ENCODE assay signal across 11 cellular contexts in the genomic region with DNA sequence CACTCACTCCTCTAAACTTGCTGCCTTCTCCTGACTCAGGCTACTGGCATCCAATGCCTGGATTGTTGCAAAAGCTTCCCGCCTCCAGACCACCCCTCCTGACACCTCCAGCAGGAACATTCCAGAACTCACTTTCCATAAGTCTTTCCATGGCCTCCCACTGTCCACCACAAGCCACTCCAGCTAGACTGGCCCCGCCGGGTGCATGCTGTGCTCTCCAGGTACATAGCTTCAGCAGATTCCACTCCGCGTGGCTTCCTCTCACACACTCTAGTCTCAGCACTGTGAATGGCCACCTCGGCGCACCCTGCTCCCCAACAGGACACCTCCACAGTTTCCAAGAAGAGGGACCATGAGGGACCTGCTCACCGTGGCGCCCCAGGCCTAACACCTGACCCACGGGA. TPM values are rescaled to one million over a fixed set of nuclear protein-coding genes. Genes with fewer than 3 reads are reported as not detected.
A peak's percentile ranks its signal among the peaks of the same experiment; 100 is the strongest.
DNase-seq lines count a peak whose midpoint lies in the region; ATAC-seq and TF ChIP-seq lines count a peak whose summit lies in the region.
"Had no signal": no experiment of that assay in that cellular context is flagged by ENCODE, and none has a peak within 500 bp of the region (broad histone marks: within the 10 kb centered on the region; RNA-seq: fewer than 3 reads in every experiment).

No MANE protein-coding gene starts in this region.

- no peak for TF ChIP-seq CTCF in activated CD8-positive, alpha-beta T cell treated with anti-CD3 and anti-CD28 coated beads for 36 hours (IDR thresholded peaks at IDR 0.05)
- no peak for TF ChIP-seq CTCF in hepatocyte (IDR thresholded peaks at IDR 0.05; ENCODE audit: poor library complexity)
- TF ChIP-seq CTCF in thoracic aorta (IDR thresholded peaks at IDR 0.05) = no peak
- TF ChIP-seq CTCF in esophagus squamous epithelium (IDR thresholded peaks at IDR 0.05) = no peak

- H3K9me3 ChIP-seq in hepatocyte (ENCODE audit: low read depth) = no peaks in the 10 kb centered on the region
- no peaks in the 10 kb centered on the region for H3K9me3 ChIP-seq in thoracic aorta
- H3K9me3 ChIP-seq in esophagus squamous epithelium = no peaks in the 10 kb centered on the region

- no peaks in the 10 kb centered on the region for H3K27me3 ChIP-seq in hepatocyte
- H3K27me3 ChIP-seq in thoracic aorta (replicated peaks; ENCODE audit: insufficient read depth) = no peaks in the 10 kb centered on the region
- H3K27me3 ChIP-seq in esophagus squamous epithelium = no peaks in the 10 kb centered on the region

- intact Hi-C loops in activated CD8-positive, alpha-beta T cell treated with anti-CD3 and anti-CD28 coated beads for 36 hours (cut with micrococcal nuclease) = no loop called here
- intact Hi-C loops in esophagus squamous epithelium (cut with DNase I) = no loop called here

- no peak overlapping the region for H3K4me3 Mint-ChIP-seq in activated naive CD4-positive, alpha-beta T cell treated with anti-CD3 and anti-CD28 coated beads, Interleukin-2, amount 50 U/mL, for 24 hours
- H3K4me3 Mint-ChIP-seq in activated naive CD4-positive, alpha-beta T cell treated with anti-CD3 and anti-CD28 coated beads, Interleukin-2, amount 10 ng/mL, durations not matched to agents 7 days and 5 days = no peak overlapping the region
- no peak overlapping the region for H3K4me3 Mint-ChIP-seq in activated CD8-positive, alpha-beta T cell treated with anti-CD3 and anti-CD28 coated beads for 36 hours

- POLR2A ChIA-PET in activated CD8-positive, alpha-beta T cell treated with anti-CD3 and anti-CD28 coated beads for 36 hours (lab: Charles Lee) = interaction anchor here (0.7 to 1.3 kb wide), 3 partner anchors 12 to 89 kb away, joined by 3 read pairs; a partner anchor contains a TSS

- H4K20me1 ChIP-seq in hepatocyte (ENCODE audit: insufficient read depth, poor library complexity, severe bottlenecking) = peaks cover 6% of the 10 kb centered on the region

- TF ChIP-seq POLR2A in esophagus squamous epithelium (IDR thresholded peaks at IDR 0.05) = no peak

- H3K36me3 ChIP-seq in hepatocyte (replicated peaks; ENCODE audit: insufficient read depth, low read depth) (no peaks in the 10 kb centered on the region), thoracic aorta (peaks cover 11% of the 10 kb centered on the region), esophagus squamous epithelium (peaks cover 16 to 95% (median 18%) of the 10 kb centered on the region in 3 donors)

- H2AFZ ChIP-seq in hepatocyte = no peak overlapping the region

- peaks cover 9% of the 10 kb centered on the region for H3K79me2 ChIP-seq in hepatocyte

- peak overlapping the region; percentile 59 for H3K27ac Mint-ChIP-seq in activated naive CD4-positive, alpha-beta T cell treated with anti-CD3 and anti-CD28 coated beads, Interleukin-2, amount 50 U/mL, for 24 hours
- H3K27ac Mint-ChIP-seq in activated naive CD4-positive, alpha-beta T cell treated with anti-CD3 and anti-CD28 coated beads, Interleukin-2, amount 10 ng/mL, durations not matched to agents 7 days and 5 days = no peak overlapping the region
- peak overlapping the region; percentile 32 for H3K27ac Mint-ChIP-seq in activated CD8-positive, alpha-beta T cell treated with anti-CD3 and anti-CD28 coated beads for 36 hours

- H3K4me3 ChIP-seq in hepatocyte = no peak overlapping the region
- no peak overlapping the region for H3K4me3 ChIP-seq in thoracic aorta
- no peak overlapping the region for H3K4me3 ChIP-seq in esophagus squamous epithelium
- H3K4me3 ChIP-seq: lung had no signal

- H3K27me3 Mint-ChIP-seq in activated naive CD4-positive, alpha-beta T cell treated with anti-CD3 and anti-CD28 coated beads, Interleukin-2, amount 50 U/mL, for 24 hours = no peaks in the 10 kb centered on the region
- no peaks in the 10 kb centered on the region for H3K27me3 Mint-ChIP-seq in activated naive CD4-positive, alpha-beta T cell treated with anti-CD3 and anti-CD28 coated beads, Interleukin-2, amount 10 ng/mL, durations not matched to agents 7 days and 5 days
- no peaks in the 10 kb centered on the region for H3K27me3 Mint-ChIP-seq in activated CD8-positive, alpha-beta T cell treated with anti-CD3 and anti-CD28 coated beads for 36 hours

- DNase-seq in activated naive CD4-positive, alpha-beta T cell treated with anti-CD3 and anti-CD28 coated beads, Interleukin-2, amount 10 ng/mL, durations not matched to agents 7 days and 5 days = no peak
- no peak for DNase-seq in activated CD8-positive, alpha-beta T cell treated with anti-CD3 and anti-CD28 coated beads for 36 hours
- DNase-seq in hepatocyte (ENCODE audit: low spot score) (no peak), thoracic aorta (ENCODE audit: low spot score) (no peak), esophagus squamous epithelium (lab: John Stamatoyannopoulos, UW) (no peak), foreskin melanocyte (no peak)
- DNase-seq in stimulated activated naive CD4-positive, alpha-beta T cell treated with Interleukin-2 at 50 U/mL for 16 hours (lab: John Stamatoyannopoulos, UW) = no peak
- DNase-seq: activated CD4-positive, alpha-beta T cell treated with anti-CD3 and anti-CD28 coated beads for 1 hour; NCI-H1436 treated with DMSO at 0.1 percent for 48 hours had no signal

- no peak for ATAC-seq in activated CD8-positive, alpha-beta T cell treated with anti-CD3 and anti-CD28 coated beads for 36 hours
- ATAC-seq in thoracic aorta (ENCODE audit: insufficient number of reproducible peaks, low FRiP score, low read depth) = no peak

- H3K27ac ChIP-seq in hepatocyte (peak overlapping the region; percentile 48), thoracic aorta (peak overlapping the region; percentile 71 to 83), esophagus squamous epithelium (no peak overlapping the region)

- CTCF ChIA-PET in activated naive CD4-positive, alpha-beta T cell treated with anti-CD3 and anti-CD28 coated beads, Interleukin-2, amount 10 ng/mL, durations not matched to agents 7 days and 5 days (lab: Charles Lee) = no interaction called here
- CTCF ChIA-PET in activated CD8-positive, alpha-beta T cell treated with anti-CD3 and anti-CD28 coated beads for 36 hours (lab: Charles Lee) = interaction anchor here (1.3 kb wide), 1 partner anchor 23 kb away, joined by 3 read pairs; no protein-coding TSS in a partner anchor

- 90% methylated on average over 10 of the region's 10 CpGs for WGBS in hepatocyte (ENCODE audit: low lambda C conversion rate, missing lambda C conversion rate)
- 90 to 98% methylated on average over 8 to 10 of the region's 10 CpGs for WGBS in esophagus squamous epithelium, 2 donors

- no peak overlapping the region for H3K4me2 ChIP-seq in hepatocyte

- no peaks in the 10 kb centered on the region for H3K9me2 ChIP-seq in hepatocyte (replicated peaks; ENCODE audit: insufficient read depth)

- H3K4me1 ChIP-seq in hepatocyte (ENCODE audit: insufficient read depth) (peaks cover 19% of the 10 kb centered on the region), thoracic aorta (ENCODE audit: control insufficient read depth in 1 of 2, low read depth in 2 of 2) (peaks cover 23 to 30% of the 10 kb centered on the region in 2 donors), esophagus squamous epithelium (peaks cover 12 to 22% (median 16%) of the 10 kb centered on the region in 3 donors)

- H3K4me1 Mint-ChIP-seq in activated naive CD4-positive, alpha-beta T cell treated with anti-CD3 and anti-CD28 coated beads, Interleukin-2, amount 50 U/mL, for 24 hours = peaks cover 24% of the 10 kb centered on the region
- H3K4me1 Mint-ChIP-seq in activated naive CD4-positive, alpha-beta T cell treated with anti-CD3 and anti-CD28 coated beads, Interleukin-2, amount 10 ng/mL, durations not matched to agents 7 days and 5 days = no peaks in the 10 kb centered on the region
- peaks cover 19% of the 10 kb centered on the region for H3K4me1 Mint-ChIP-seq in activated CD8-positive, alpha-beta T cell treated with anti-CD3 and anti-CD28 coated beads for 36 hours (ENCODE audit: low read depth)

- H3K36me3 Mint-ChIP-seq in activated naive CD4-positive, alpha-beta T cell treated with anti-CD3 and anti-CD28 coated beads, Interleukin-2, amount 50 U/mL, for 24 hours = peaks cover 3% of the 10 kb centered on the region
- peaks cover 34% of the 10 kb centered on the region for H3K36me3 Mint-ChIP-seq in activated naive CD4-positive, alpha-beta T cell treated with anti-CD3 and anti-CD28 coated beads, Interleukin-2, amount 10 ng/mL, durations not matched to agents 7 days and 5 days
- H3K36me3 Mint-ChIP-seq in activated CD8-positive, alpha-beta T cell treated with anti-CD3 and anti-CD28 coated beads for 36 hours (ENCODE audit: low read depth) = peaks cover 28% of the 10 kb centered on the region

- H3K9me3 Mint-ChIP-seq in activated naive CD4-positive, alpha-beta T cell treated with anti-CD3 and anti-CD28 coated beads, Interleukin-2, amount 50 U/mL, for 24 hours = no peaks in the 10 kb centered on the region
- no peaks in the 10 kb centered on the region for H3K9me3 Mint-ChIP-seq in activated naive CD4-positive, alpha-beta T cell treated with anti-CD3 and anti-CD28 coated beads, Interleukin-2, amount 10 ng/mL, durations not matched to agents 7 days and 5 days
- no peaks in the 10 kb centered on the region for H3K9me3 Mint-ChIP-seq in activated CD8-positive, alpha-beta T cell treated with anti-CD3 and anti-CD28 coated beads for 36 hours

RNA-seq across cellular contexts. Expression of a gene that starts 25.9 kb away (rescaled TPM):
- 10 to 100 TPM; 40.5 to 42.7 TPM for total RNA-seq in activated CD8-positive, alpha-beta T cell treated with anti-CD3 and anti-CD28 coated beads for 36 hours
- total RNA-seq in hepatocyte = 18.3 and 20.9 TPM in 2 replicates
- 30.7 and 34.4 TPM in 2 replicates for polyA plus RNA-seq in hepatocyte
- 10 to 100 TPM; 43.2 to 57.9 TPM for total RNA-seq in thoracic aorta
- 10 to 100 TPM; 17.3 to 32.2 (median 26.1) TPM for total RNA-seq in esophagus squamous epithelium

RNA-seq across cellular contexts. Expression of a gene that starts 49.9 kb away (rescaled TPM):
- total RNA-seq in activated CD8-positive, alpha-beta T cell treated with anti-CD3 and anti-CD28 coated beads for 36 hours = under 1 TPM in 1 of 2 experiments, not detected in 1; 0.32 TPM
- 1.8 and 3.7 TPM in 2 replicates for total RNA-seq in hepatocyte
- 0.29 and 0.40 TPM in 2 replicates for polyA plus RNA-seq in hepatocyte
- 1 to 10 TPM; 4.2 to 9.2 TPM for total RNA-seq in thoracic aorta
- total RNA-seq in esophagus squamous epithelium = 1 to 10 TPM in 3 of 4 donors, not detected in 1; 1.1 to 2.3 (median 1.8) TPM

RNA-seq across cellular contexts. Expression of a gene that starts 58.9 kb away (rescaled TPM):
- 10 to 100 TPM; 75.9 to 87.7 TPM for total RNA-seq in activated CD8-positive, alpha-beta T cell treated with anti-CD3 and anti-CD28 coated beads for 36 hours
- total RNA-seq in hepatocyte (48.2 and 54.6 TPM in 2 replicates), thoracic aorta (100 to 1,000 TPM in 1 of 2 donors, 10 to 100 TPM in 1; 77.3 to 105 TPM), esophagus squamous epithelium (10 to 100 TPM; 49.0 to 80.9 (median 62.4) TPM)
- 53.7 and 56.1 TPM in 2 replicates for polyA plus RNA-seq in hepatocyte

RNA-seq across cellular contexts. Expression of a gene that starts 59.0 kb away (rescaled TPM):
- total RNA-seq in activated CD8-positive, alpha-beta T cell treated with anti-CD3 and anti-CD28 coated beads for 36 hours = under 1 TPM; 0.18 to 0.22 TPM
- 1.4 and 3.5 TPM in 2 replicates for total RNA-seq in hepatocyte
- 12.0 and 15.2 TPM in 2 replicates for polyA plus RNA-seq in hepatocyte
- under 1 TPM in 1 of 2 donors, not detected in 1; 0.27 TPM for total RNA-seq in thoracic aorta
- 1 to 10 TPM in 1 of 4 donors, under 1 TPM in 2, not detected in 1; 0.19 to 2.1 (median 0.72) TPM for total RNA-seq in esophagus squamous epithelium

Comparison
In these comparisons a context has a peak if more than half of its experiments do, and no peak if none do; other contexts are left out.
1. H3K27ac ChIP-seq: peak in hepatocyte (single experiment) and thoracic aorta (2 of 2); none in esophagus squamous epithelium (0 of 4).